ENCODE assay signal across 23 cellular contexts in genomic region chr2:204260906-204261305, GRCh38.
A peak's percentile ranks its signal among the peaks of the same experiment; 100 is the strongest.
DNase-seq lines count a peak whose midpoint lies in the region; ATAC-seq, FAIRE-seq and TF ChIP-seq lines count a peak whose summit lies in the region.
"Had no signal": no experiment of that assay in that cellular context is flagged by ENCODE, and none has a peak within 500 bp of the region (broad histone marks: within the 10 kb centered on the region; RNA-seq: fewer than 3 reads in every experiment).

No MANE protein-coding gene starts in this region.

- H3K4me3 Mint-ChIP-seq in GM23338, result no peak overlapping the region
- H3K4me3 Mint-ChIP-seq: B cell; CD8-positive, alpha-beta T cell; IgD-negative memory B cell had no signal

- H3K27me3 ChIP-seq in GM23338 (ENCODE audit: insufficient read depth) (no peaks in the 10 kb centered on the region), H1 (replicated peaks in 1 of 4; ENCODE audit: control insufficient read depth in 3 of 4, extremely low read depth in 1 of 4, insufficient read depth in 3 of 4, low read length in 3 of 4) (no peaks in the 10 kb centered on the region), parathyroid adenoma (ENCODE audit: control insufficient read depth, insufficient read depth, low read length) (no peaks in the 10 kb centered on the region), mesenchymal stem cell (ENCODE audit: control insufficient read depth in 1 of 2, insufficient read depth in 1 of 2, low read length in 2 of 2) (peaks cover 0 to 21% of the 10 kb centered on the region in 2 experiments)

- H3K27me3 Mint-ChIP-seq in GM23338 (ENCODE audit: insufficient read depth, low read depth, poor library complexity), result no peaks in the 10 kb centered on the region

- no peak overlapping the region for H3K27ac ChIP-seq in GM23338 (ENCODE audit: low read depth)
- H3K27ac ChIP-seq in H1 (ENCODE audit: low read depth, low read length), result no peak overlapping the region
- H3K27ac ChIP-seq in parathyroid adenoma, result peak overlapping the region; percentile 5
- H3K27ac ChIP-seq in mesenchymal stem cell (ENCODE audit: low read length, poor library complexity, severe bottlenecking), result no peak overlapping the region
- H3K27ac ChIP-seq: 22Rv1, C4-2B, HL-60, KMS-11, SK-N-MC had no signal

- no peak overlapping the region for H4K8ac ChIP-seq in H1 (ENCODE audit: extremely low read depth, insufficient read depth, low read length)
- no peak overlapping the region for H4K8ac ChIP-seq in mesenchymal stem cell (ENCODE audit: low read length)

- H3K18ac ChIP-seq in H1 (ENCODE audit: extremely low read depth, low read length) (no peak overlapping the region), mesenchymal stem cell (ENCODE audit: low read depth in 1 of 2, low read length in 2 of 2) (no peak overlapping the region)

- CTCF ChIA-PET in H1 (lab: Charles Lee; ENCODE audit: partially characterized antibody), result interaction anchor here (0.6 to 8.1 kb wide), 57 partner anchors 9 to 1415 kb away, joined by 3 to 46 read pairs (median 4); no protein-coding TSS in a partner anchor

- H2BK12ac ChIP-seq in H1 (ENCODE audit: low read depth, low read length) (no peak overlapping the region), mesenchymal stem cell (ENCODE audit: low read length in 2 of 2) (no peak overlapping the region)

- H3K14ac ChIP-seq in H1 (ENCODE audit: insufficient read length) (no peak overlapping the region), mesenchymal stem cell (ENCODE audit: low read length in 2 of 2) (no peak overlapping the region)

- H4K20me1 ChIP-seq in GM23338 (replicated peaks; ENCODE audit: insufficient read depth), result no peaks in the 10 kb centered on the region
- H4K20me1 ChIP-seq in H1 (replicated peaks in 1 of 2; ENCODE audit: control insufficient read depth in 1 of 2, insufficient read depth in 2 of 2, low read length in 2 of 2), result no peaks in the 10 kb centered on the region

- 92% methylated on average over 2 of the region's 2 CpGs; no CpG with 5 or more reads in 1 of the 2 experiments for WGBS in H1 (ENCODE audit: extremely low coverage in 1 of 2, insufficient coverage in 1 of 2, insufficient read length in 1 of 2, insufficient replicate concordance in 2 of 2, low coverage in 1 of 2, low lambda C conversion rate in 2 of 2, missing lambda C conversion rate in 1 of 2), 2 experiments
- 93% methylated on average over 2 of the region's 2 CpGs for WGBS in mesenchymal stem cell

- H3K79me1 ChIP-seq in H1 (ENCODE audit: low read depth, low read length) (no peaks in the 10 kb centered on the region), mesenchymal stem cell (replicated peaks; ENCODE audit: low read length, poor library complexity, severe bottlenecking) (no peaks in the 10 kb centered on the region)

- no peak overlapping the region for H3K27ac Mint-ChIP-seq in GM23338
- H3K27ac Mint-ChIP-seq: B cell; CD8-positive, alpha-beta T cell; IgD-negative memory B cell had no signal

- H3K36me3 ChIP-seq in GM23338 (ENCODE audit: insufficient read depth) (no peaks in the 10 kb centered on the region), H1 (ENCODE audit: control insufficient read depth in 2 of 4, insufficient read depth in 4 of 4, low read length in 3 of 4) (no peaks in the 10 kb centered on the region), parathyroid adenoma (ENCODE audit: control insufficient read depth, insufficient read depth, low read length) (no peaks in the 10 kb centered on the region), mesenchymal stem cell (ENCODE audit: control insufficient read depth in 1 of 2, insufficient read depth in 2 of 2, low read depth in 1 of 2, low read length in 2 of 2) (no peaks in the 10 kb centered on the region)

- H3K36me3 Mint-ChIP-seq in GM23338 (ENCODE audit: low read depth), result no peaks in the 10 kb centered on the region
- H3K36me3 Mint-ChIP-seq: CD8-positive, alpha-beta T cell; IgD-negative memory B cell had no signal

- peak; percentile 46 for DNase-seq in DMS 273 (lab: John Stamatoyannopoulos, UW; ENCODE audit: unreplicated experiment)
- DNase-seq in DMS 273 treated with DMSO at 0.1 percent for 48 hours (lab: John Stamatoyannopoulos, UW), result no peak
- no peak for DNase-seq in GM23338 (ENCODE audit: low spot score)
- no peak for DNase-seq in H1 (ENCODE audit: low read depth in 1 of 2, low spot score in 2 of 2)
- DNase-seq in COLO668 (lab: John Stamatoyannopoulos, UW; ENCODE audit: unreplicated experiment), result no peak
- no peak for DNase-seq in mesenchymal stem cell
- DNase-seq: CD8-positive, alpha-beta T cell; DMS53; MM.1S; NCI-H2081 treated with DMSO at 0.1 percent for 48 hours; SIG-M5 had no signal

- H4K5ac ChIP-seq in H1 (ENCODE audit: insufficient read length, low read depth, low read length), result no peak overlapping the region

- H2BK20ac ChIP-seq in H1 (ENCODE audit: low read length), result no peak overlapping the region

- H3K4me2 ChIP-seq in GM23338, result no peak overlapping the region
- H3K4me2 ChIP-seq in H1 (ENCODE audit: insufficient read depth in 1 of 2, low read depth in 2 of 2, low read length in 2 of 2), result no peak overlapping the region
- no peak overlapping the region for H3K4me2 ChIP-seq in parathyroid adenoma (ENCODE audit: low read length)
- no peak overlapping the region for H3K4me2 ChIP-seq in mesenchymal stem cell (ENCODE audit: low read length, poor library complexity, severe bottlenecking)
- H3K4me2 ChIP-seq: KMS-11 had no signal

- no peaks in the 10 kb centered on the region for H3K9me3 Mint-ChIP-seq in GM23338
- H3K9me3 Mint-ChIP-seq: CD8-positive, alpha-beta T cell; IgD-negative memory B cell had no signal

- POLR2A ChIA-PET in H1 (lab: Charles Lee; ENCODE audit: partially characterized antibody), result no interaction called here

- H2BK15ac ChIP-seq in H1 (ENCODE audit: low read length) (peak overlapping the region; percentile 65; the same call in 1 of the 2 replicates), mesenchymal stem cell (ENCODE audit: low read depth, poor library complexity, severe bottlenecking) (no peak overlapping the region)

- H2AK5ac ChIP-seq in H1 (ENCODE audit: low read depth, low read length) (no peak overlapping the region), mesenchymal stem cell (ENCODE audit: low read length, severe bottlenecking) (no peak overlapping the region)

- no peaks in the 10 kb centered on the region for H3K79me2 ChIP-seq in GM23338 (replicated peaks; ENCODE audit: insufficient read depth)
- no peaks in the 10 kb centered on the region for H3K79me2 ChIP-seq in H1 (ENCODE audit: control insufficient read depth in 1 of 2, insufficient read depth in 2 of 2, low read length in 2 of 2)
- no peaks in the 10 kb centered on the region for H3K79me2 ChIP-seq in parathyroid adenoma

- H2BK5ac ChIP-seq in H1 (ENCODE audit: low read depth, low read length) (peak overlapping the region; percentile 76; the same call in 1 of the 2 replicates), mesenchymal stem cell (ENCODE audit: low read depth, low read length, poor library complexity, severe bottlenecking) (no peak overlapping the region)

- no peak overlapping the region for H3K4ac ChIP-seq in H1 (replicated peaks; ENCODE audit: insufficient read length, low read depth, low read length)
- no peak overlapping the region for H3K4ac ChIP-seq in mesenchymal stem cell (ENCODE audit: low read depth in 1 of 2, low read length in 2 of 2)

- H3K4me1 Mint-ChIP-seq in GM23338, result peaks cover 38% of the 10 kb centered on the region
- H3K4me1 Mint-ChIP-seq: B cell, IgD-negative memory B cell had no signal

- TF ChIP-seq POLR2A in H1 (IDR thresholded peaks at IDR 0.05; ENCODE audit: control extremely low read depth in 1 of 2, low read depth in 2 of 2, low read length in 2 of 2), result no peak

- H3K56ac ChIP-seq in H1 (replicated peaks; ENCODE audit: insufficient read length, low read depth, low read length), result no peak overlapping the region

- H3F3A ChIP-seq in GM23338 (replicated peaks; ENCODE audit: low read depth), result no peaks in the 10 kb centered on the region

- H2BK120ac ChIP-seq in H1 (replicated peaks; ENCODE audit: low read depth, low read length) (no peak overlapping the region), mesenchymal stem cell (ENCODE audit: low read depth, low read length) (no peak overlapping the region)

- H3K4me1 ChIP-seq in GM23338 (ENCODE audit: insufficient read depth) (peaks cover 25% of the 10 kb centered on the region), H1 (replicated peaks in 1 of 4; ENCODE audit: control insufficient read depth in 3 of 4, insufficient read depth in 4 of 4, low read length in 3 of 4) (peaks cover 2 to 11% (median 6%) of the 10 kb centered on the region in 4 experiments; a peak in 4 of 7 replicates), parathyroid adenoma (peaks cover 15% of the 10 kb centered on the region), mesenchymal stem cell (ENCODE audit: control insufficient read depth, insufficient read depth, low read depth, low read length) (peaks cover 8% of the 10 kb centered on the region)

- no peak for TF ChIP-seq RAD21 in H1 (IDR thresholded peaks at IDR 0.05 in 1 of 2, conservative IDR thresholded peaks at IDR 0.05 in 1 of 2; ENCODE audit: low read depth in 2 of 2, low read length in 2 of 2)

- H3K4me3 ChIP-seq in GM23338 (no peak overlapping the region), H1 (ENCODE audit: extremely low read depth in 1 of 4, insufficient read depth in 2 of 4, low read depth in 3 of 4, low read length in 4 of 4) (no peak overlapping the region), parathyroid adenoma (ENCODE audit: low read depth, low read length) (no peak overlapping the region), mesenchymal stem cell (ENCODE audit: insufficient read depth in 1 of 2, low read depth in 1 of 2, low read length in 2 of 2) (no peak overlapping the region)
- H3K4me3 ChIP-seq: GM12878, SK-N-MC had no signal

- H3K9ac ChIP-seq in H1 (replicated peaks in 1 of 4; ENCODE audit: extremely low read depth in 1 of 4, low read depth in 3 of 4, low read length in 3 of 4), result no peak overlapping the region
- no peak overlapping the region for H3K9ac ChIP-seq in parathyroid adenoma
- no peak overlapping the region for H3K9ac ChIP-seq in mesenchymal stem cell (ENCODE audit: low read length)
- H3K9ac ChIP-seq: KMS-11 had no signal

- H3K9me3 ChIP-seq in H1 (ENCODE audit: insufficient read depth in 2 of 2, low read depth in 1 of 2, low read length in 1 of 2) (no peaks in the 10 kb centered on the region), parathyroid adenoma (ENCODE audit: control insufficient read depth, low read length) (no peaks in the 10 kb centered on the region), mesenchymal stem cell (ENCODE audit: control insufficient read depth, low read length) (no peaks in the 10 kb centered on the region)

- H2AFZ ChIP-seq in GM23338 (peak overlapping the region; percentile 70), H1 (ENCODE audit: low read length) (no peak overlapping the region), parathyroid adenoma (peak overlapping the region; percentile 62), mesenchymal stem cell (ENCODE audit: low read depth, low read length) (no peak overlapping the region)

- no peak for TF ChIP-seq EP300 in H1 (IDR thresholded peaks at IDR 0.05; ENCODE audit: borderline replicate concordance in 1 of 2, low read depth in 2 of 2, low read length in 2 of 2)

- no peak; the same call in 2 of the 3 replicates for ATAC-seq in GM23338
- no peak for ATAC-seq in HG02642 (IDR thresholded peaks at IDR 0.05; ENCODE audit: poor library complexity, unreplicated experiment)
- ATAC-seq: CD8-positive, alpha-beta T cell had no signal

- H3K9me2 ChIP-seq in GM23338 (ENCODE audit: insufficient read depth), result no peaks in the 10 kb centered on the region

- no peak for FAIRE-seq in H1 (lab: Jason Lieb, UNC)
- FAIRE-seq: G401.6, GM12878, RCC 7860 had no signal

- peak overlapping the region; percentile 20 for H4K91ac ChIP-seq in H1 (replicated peaks; ENCODE audit: insufficient read length, low read length)
- no peak overlapping the region for H4K91ac ChIP-seq in mesenchymal stem cell (ENCODE audit: low read length)

- H3K23me2 ChIP-seq in H1 (ENCODE audit: low read depth, low read length), result peaks cover 2% of the 10 kb centered on the region

- no peak overlapping the region for H3K23ac ChIP-seq in H1 (ENCODE audit: insufficient read length)
- H3K23ac ChIP-seq in mesenchymal stem cell (ENCODE audit: low read length in 2 of 2), result no peak overlapping the region

- TF ChIP-seq CTCF in GM23338 (conservative IDR thresholded peaks at IDR 0.05; ENCODE audit: low read depth in 2 of 2) (no peak), H1 (IDR thresholded peaks at IDR 0.05; ENCODE audit: control extremely low read depth in 1 of 3, insufficient read depth in 1 of 3, low read depth in 1 of 3, low read length in 3 of 3) (no peak), parathyroid adenoma (IDR thresholded peaks at IDR 0.05) (no peak)

Comparison
In these comparisons a context has a peak if more than half of its experiments do, and no peak if none do; other contexts are left out.
1. H2AFZ ChIP-seq: peak in GM23338 (single experiment) and parathyroid adenoma (single experiment); none in H1 (single experiment) and mesenchymal stem cell (single experiment).